26 cellular contexts compared by ENCODE assay signal in genomic region chr15:66038387-66039116, GRCh38.
DNase-seq lines count a peak whose midpoint lies in the region; ATAC-seq and TF ChIP-seq lines count a peak whose summit lies in the region.
"Had no signal": no experiment of that assay in that cellular context is flagged by ENCODE, and none has a peak within 500 bp of the region (broad histone marks: within the 10 kb centered on the region; RNA-seq: fewer than 3 reads in every experiment).

No MANE protein-coding gene starts in this region.

- peaks cover 58% of the 10 kb centered on the region for H3K4me1 Mint-ChIP-seq in GM23338
- H3K4me1 Mint-ChIP-seq: activated CD8-positive, alpha-beta memory T cell treated with anti-CD3 and anti-CD28 coated beads, Interleukin-2, amount 10 ng/mL, durations not matched to agents 7 days and 5 days; CD4-positive, alpha-beta memory T cell had no signal

- peak; percentile 51 for ATAC-seq in GM23338
- ATAC-seq: activated CD8-positive, alpha-beta memory T cell treated with anti-CD3 and anti-CD28 coated beads, Interleukin-2, amount 10 ng/mL, durations not matched to agents 7 days and 5 days; effector memory CD8-positive, alpha-beta T cell had no signal

- 55 to 62% methylated on average over 8 of the region's 8 CpGs for WGBS in tibial nerve, 2 donors
- WGBS in suprapubic skin = 62% methylated on average over 7 of the region's 8 CpGs

- peaks cover 4% of the 10 kb centered on the region for H3K27me3 Mint-ChIP-seq in GM23338 (ENCODE audit: insufficient read depth, low read depth, poor library complexity)

- H3K9me3 ChIP-seq in A673 (ENCODE audit: low read depth, low read length, poor library complexity, severe bottlenecking) = no peaks in the 10 kb centered on the region
- no peaks in the 10 kb centered on the region for H3K9me3 ChIP-seq in tibial nerve
- no peaks in the 10 kb centered on the region for H3K9me3 ChIP-seq in suprapubic skin
- H3K9me3 ChIP-seq: esophagus muscularis mucosa, upper lobe of left lung had no signal

- peak; percentile 37 for DNase-seq in A673 (ENCODE audit: low spot score)
- peak; percentile 47 for DNase-seq in GM23338 (ENCODE audit: low spot score)
- peak; percentile 41 for DNase-seq in SW480 (ENCODE audit: low spot score)
- peak; percentile 66 for DNase-seq in left kidney (ENCODE audit: low read depth, low spot score)
- DNase-seq in DMS53 treated with DMSO at 0.1 percent for 48 hours (lab: John Stamatoyannopoulos, UW; ENCODE audit: unreplicated experiment) = no peak
- DNase-seq in GM13976 (ENCODE audit: low spot score) = no peak
- no peak for DNase-seq in tibial nerve (ENCODE audit: low spot score in 2 of 2)
- DNase-seq in suprapubic skin (ENCODE audit: low spot score in 2 of 2) = no peak
- DNase-seq: activated CD4-positive, alpha-beta T cell treated with anti-CD3 and anti-CD28 coated beads, Interleukin-2, amount 50 U/mL, for 1 hour; activated CD8-positive, alpha-beta memory T cell treated with anti-CD3 and anti-CD28 coated beads, Interleukin-2, amount 10 ng/mL, durations not matched to agents 7 days and 5 days; activated naive CD4-positive, alpha-beta T cell treated with anti-CD3 and anti-CD28 coated beads, Interleukin-2, amount 50 U/mL, for 16 hours; amygdala; CD4-positive, alpha-beta memory T cell; effector memory CD8-positive, alpha-beta T cell; kidney; NCI-H2029 treated with DMSO at 0.1 percent for 48 hours; stimulated activated CD8-positive, alpha-beta memory T cell treated with anti-CD3 and anti-CD28 coated beads, Interleukin-4, amount 100 ng/mL, for 48 hours; upper lobe of left lung had no signal

- peak overlapping the region; percentile 80; the same call in 1 of the 2 replicates for H2AFZ ChIP-seq in GM23338
- H2AFZ ChIP-seq: GM23248 had no signal

- H3K9me2 ChIP-seq in GM23338 (ENCODE audit: insufficient read depth) = no peaks in the 10 kb centered on the region

- no peak for TF ChIP-seq POLR2A in tibial nerve (IDR thresholded peaks at IDR 0.05)
- TF ChIP-seq POLR2A in suprapubic skin (IDR thresholded peaks at IDR 0.05) = no peak

- no peak overlapping the region for H3K27ac Mint-ChIP-seq in GM23338
- H3K27ac Mint-ChIP-seq: activated CD8-positive, alpha-beta memory T cell treated with anti-CD3 and anti-CD28 coated beads, Interleukin-2, amount 10 ng/mL, durations not matched to agents 7 days and 5 days; CD4-positive, alpha-beta memory T cell; effector memory CD8-positive, alpha-beta T cell; T-helper 2 cell treated with Interferon-gamma antibody and Interleukin-4, amounts not matched to agents 5 μg/mL and 100 μg/mL, for 36 hours had no signal

- in situ Hi-C loops in GM13976 (cut with MboI; ENCODE audit: low sequenced_read_pairs, unreplicated experiment) = no loop called here

- H3F3A ChIP-seq in GM23338 (replicated peaks; ENCODE audit: low read depth) = peaks cover 7% of the 10 kb centered on the region; the same call in 1 of the 2 replicates

- CTCF ChIA-PET in A673 (lab: Charles Lee) = no interaction called here

- H3K4me3 ChIP-seq in A673 (ENCODE audit: low read depth, low read length, poor library complexity, severe bottlenecking) = no peak overlapping the region
- peak overlapping the region; percentile 25; the same call in 1 of the 2 replicates for H3K4me3 ChIP-seq in GM23338
- H3K4me3 ChIP-seq in tibial nerve = no peak overlapping the region
- no peak overlapping the region for H3K4me3 ChIP-seq in suprapubic skin
- H3K4me3 ChIP-seq: cardiac muscle cell, coronary artery, esophagus muscularis mucosa, GM23248, lung, SK-N-MC, upper lobe of left lung had no signal

- no peak overlapping the region; the same call in 2 of the 3 replicates for H3K4me3 Mint-ChIP-seq in GM23338
- H3K4me3 Mint-ChIP-seq: activated CD8-positive, alpha-beta memory T cell treated with anti-CD3 and anti-CD28 coated beads, Interleukin-2, amount 10 ng/mL, durations not matched to agents 7 days and 5 days; CD4-positive, alpha-beta memory T cell; effector memory CD8-positive, alpha-beta T cell; T-helper 2 cell treated with Interferon-gamma antibody and Interleukin-4, amounts not matched to agents 5 μg/mL and 100 μg/mL, for 36 hours had no signal

- intact Hi-C loops in A673 (cut with micrococcal nuclease; ENCODE audit: unreplicated experiment) = no loop called here

- TF ChIP-seq EP300 in tibial nerve (IDR thresholded peaks at IDR 0.05) = no peak
- no peak for TF ChIP-seq EP300 in suprapubic skin (IDR thresholded peaks at IDR 0.05)

- TF ChIP-seq CTCF in A673 (conservative IDR thresholded peaks at IDR 0.05; ENCODE audit: low read depth, low read length) (no peak), GM23338 (conservative IDR thresholded peaks at IDR 0.05; ENCODE audit: low read depth in 2 of 2) (no peak), GM13976 (IDR thresholded peaks at IDR 0.05; ENCODE audit: borderline replicate concordance, control extremely low read depth, extremely low read depth, insufficient read depth, missing control alignments) (no peak), tibial nerve (IDR thresholded peaks at IDR 0.05) (no peak), suprapubic skin (IDR thresholded peaks at IDR 0.05) (no peak)

- POLR2A ChIA-PET in A673 (lab: Charles Lee; ENCODE audit: low non-redundant PET) = no interaction called here

- H3K4me2 ChIP-seq in GM23338 = peak overlapping the region; percentile 65

- no peaks in the 10 kb centered on the region for H3K79me2 ChIP-seq in GM23338 (replicated peaks; ENCODE audit: insufficient read depth)

- BruUV-seq in A673 (replicated peaks; lab: Mats Ljungman, UMichigan) = no TSS peak

- H3K27ac ChIP-seq in A673 (ENCODE audit: low read depth, low read length, poor library complexity, severe bottlenecking) (no peak overlapping the region), GM23338 (ENCODE audit: low read depth) (no peak overlapping the region), tibial nerve (no peak overlapping the region), suprapubic skin (no peak overlapping the region)
- H3K27ac ChIP-seq: cardiac muscle cell, coronary artery, esophagus muscularis mucosa, GM23248, SK-N-MC, upper lobe of left lung, WERI-Rb-1 had no signal

- H3K36me3 ChIP-seq in A673 (ENCODE audit: insufficient read depth, low read length, poor library complexity, severe bottlenecking) (no peaks in the 10 kb centered on the region), GM23338 (ENCODE audit: insufficient read depth) (no peaks in the 10 kb centered on the region), tibial nerve (no peaks in the 10 kb centered on the region), suprapubic skin (no peaks in the 10 kb centered on the region)
- H3K36me3 ChIP-seq: cardiac muscle cell, esophagus muscularis mucosa, upper lobe of left lung, WERI-Rb-1 had no signal

- H3K4me1 ChIP-seq in A673 (ENCODE audit: insufficient read depth, low read length, poor library complexity, severe bottlenecking) (peaks cover 3% of the 10 kb centered on the region), GM23338 (ENCODE audit: insufficient read depth) (peaks cover 44% of the 10 kb centered on the region), tibial nerve (no peaks in the 10 kb centered on the region), suprapubic skin (peaks cover 10% of the 10 kb centered on the region)
- H3K4me1 ChIP-seq: upper lobe of left lung had no signal

- H3K9me3 Mint-ChIP-seq in GM23338 = peaks cover 8% of the 10 kb centered on the region
- H3K9me3 Mint-ChIP-seq: effector memory CD8-positive, alpha-beta T cell; T-helper 2 cell treated with Interferon-gamma antibody and Interleukin-4, amounts not matched to agents 5 μg/mL and 100 μg/mL, for 36 hours had no signal

- H3K27me3 ChIP-seq in A673 (replicated peaks; ENCODE audit: insufficient read depth, low read depth, low read length, poor library complexity) = peaks cover 71% of the 10 kb centered on the region
- no peaks in the 10 kb centered on the region for H3K27me3 ChIP-seq in GM23338 (ENCODE audit: insufficient read depth)
- H3K27me3 ChIP-seq in tibial nerve = peaks cover 0 to 68% of the 10 kb centered on the region in 2 donors
- peaks cover 60% of the 10 kb centered on the region for H3K27me3 ChIP-seq in suprapubic skin
- H3K27me3 ChIP-seq: cardiac muscle cell, upper lobe of left lung had no signal

- H4K20me1 ChIP-seq in GM23338 (replicated peaks; ENCODE audit: insufficient read depth) = no peaks in the 10 kb centered on the region

- H3K36me3 Mint-ChIP-seq in GM23338 (ENCODE audit: low read depth) = peaks cover 8% of the 10 kb centered on the region; the same call in 2 of the 3 replicates
- H3K36me3 Mint-ChIP-seq: activated CD8-positive, alpha-beta memory T cell treated with anti-CD3 and anti-CD28 coated beads, Interleukin-2, amount 10 ng/mL, durations not matched to agents 7 days and 5 days; CD4-positive, alpha-beta memory T cell had no signal

TF ChIP-seq in GM23338, 12 proteins besides CTCF, POLR2A, EP300 and RAD21 (continues in another document):
- TF ChIP-seq EZH2 (IDR thresholded peaks at IDR 0.05; ENCODE audit: low read depth, unreplicated experiment) (no peak), JUNB (IDR thresholded peaks at IDR 0.05; ENCODE audit: unreplicated experiment) (no peak), POLR2AphosphoS5 (IDR thresholded peaks at IDR 0.05; ENCODE audit: low read depth) (no peak), CREB1 (CRISPR knock-in tag; IDR thresholded peaks at IDR 0.05; ENCODE audit: low read depth) (no peak), EZH2phosphoT487 (IDR thresholded peaks at IDR 0.05; ENCODE audit: unreplicated experiment) (no peak), ZNF114 (CRISPR knock-in tag; IDR thresholded peaks at IDR 0.05) (no peak)

Comparison
In these comparisons a context has a peak if more than half of its experiments do, and no peak if none do; other contexts are left out.
1. DNase-seq: peak in A673 (single experiment), GM23338 (single experiment), SW480 (single experiment) and left kidney (single experiment); none in DMS53 treated with DMSO at 0.1 percent for 48 hours (single experiment), GM13976 (single experiment), tibial nerve (0 of 2) and suprapubic skin (0 of 2).